In the genomic region with DNA sequence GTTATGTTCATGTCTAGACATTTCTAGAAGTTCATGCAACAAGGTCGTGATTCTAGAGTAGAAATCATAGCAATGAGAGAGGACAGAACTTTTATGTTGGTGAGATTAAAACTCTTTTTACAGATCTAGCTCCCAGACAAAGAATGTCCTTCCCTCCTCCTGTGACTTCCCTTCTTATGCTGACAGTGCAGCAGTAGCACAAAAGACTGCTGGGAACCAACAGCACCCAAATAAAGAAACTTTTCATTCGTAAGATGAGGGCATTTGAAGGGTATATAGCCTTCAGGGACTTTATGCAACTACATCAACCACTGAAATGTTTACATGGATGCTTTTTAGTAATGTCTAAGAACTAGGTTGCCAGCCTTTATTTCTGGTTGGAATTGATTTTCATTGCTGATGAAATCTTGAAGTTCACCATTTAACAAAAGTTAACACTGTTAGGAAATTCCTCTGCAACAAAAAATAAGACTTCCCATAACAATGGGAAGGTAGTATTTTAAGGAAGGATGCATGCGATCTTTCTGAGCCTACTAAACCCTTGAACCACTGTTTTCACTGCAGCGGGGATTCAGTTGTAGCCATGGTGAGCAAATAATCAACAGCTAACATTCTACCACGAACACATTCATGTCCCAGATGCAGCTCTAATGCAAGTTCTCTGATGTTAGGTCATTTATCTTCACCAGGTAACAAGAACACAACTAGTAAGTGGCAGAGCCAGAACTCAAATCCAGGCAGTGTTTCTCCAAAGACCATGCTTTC, we compare ENCODE assay signal across 18 cellular contexts.
"Had no signal": no experiment of that assay in that cellular context is flagged by ENCODE, and none has a peak within 500 bp of the region (broad histone marks: within the 10 kb centered on the region; RNA-seq: fewer than 3 reads in every experiment).

No MANE protein-coding gene starts in this region.

- H3K4me1 ChIP-seq: gastroesophageal sphincter, lower lobe of right lung, psoas muscle, sigmoid colon had no signal

- H3K4me3 Mint-ChIP-seq: activated CD4-positive, alpha-beta memory T cell treated with anti-CD3 and anti-CD28 coated beads for 36 hours; activated naive CD8-positive, alpha-beta T cell treated with anti-CD3 and anti-CD28 coated beads, Interleukin-2, amount 50 U/mL, for 24 hours; activated T-helper 1 cell treated with anti-CD3 and anti-CD28 coated beads, Interleukin-12 subunit alpha, Interleukin-12 subunit beta, Interleukin-2, Interleukin-4 antibody, amounts not matched to agents 30 ng/mL and 10 ng/mL and 1 ng/mL, durations not matched to agents 14 hours and 24 hours and 36 hours; naive thymus-derived CD4-positive, alpha-beta T cell had no signal

- ATAC-seq: activated naive CD8-positive, alpha-beta T cell treated with anti-CD3 and anti-CD28 coated beads, Interleukin-2, amount 50 U/mL, for 24 hours; gastroesophageal sphincter; left cardiac atrium; lower lobe of right lung; naive thymus-derived CD4-positive, alpha-beta T cell; psoas muscle had no signal

- H3K36me3 ChIP-seq: gastroesophageal sphincter, lower lobe of right lung, sigmoid colon had no signal

- H3K4me3 ChIP-seq: gastroesophageal sphincter, lower lobe of right lung, psoas muscle, sigmoid colon had no signal

- H3K9me3 ChIP-seq: gastroesophageal sphincter, lower lobe of right lung, psoas muscle, sigmoid colon had no signal

- H3K27me3 ChIP-seq: gastroesophageal sphincter, sigmoid colon had no signal

- H3K9me3 Mint-ChIP-seq: activated CD4-positive, alpha-beta memory T cell treated with anti-CD3 and anti-CD28 coated beads for 36 hours; activated naive CD8-positive, alpha-beta T cell treated with anti-CD3 and anti-CD28 coated beads, Interleukin-2, amount 50 U/mL, for 24 hours; activated T-helper 1 cell treated with anti-CD3 and anti-CD28 coated beads, Interleukin-12 subunit alpha, Interleukin-12 subunit beta, Interleukin-2, Interleukin-4 antibody, amounts not matched to agents 30 ng/mL and 10 ng/mL and 1 ng/mL, durations not matched to agents 14 hours and 24 hours and 36 hours had no signal

- DNase-seq: activated CD4-positive, alpha-beta memory T cell treated with anti-CD3 and anti-CD28 coated beads for 36 hours; activated CD4-positive, alpha-beta T cell treated with anti-CD3 and anti-CD28 coated beads for 1 hour; activated naive CD4-positive, alpha-beta T cell; activated naive CD8-positive, alpha-beta T cell treated with anti-CD3 and anti-CD28 coated beads, Interleukin-2, amount 50 U/mL, for 24 hours; effector CD8-positive, alpha-beta T cell; left cardiac atrium; lower lobe of right lung; midbrain; naive thymus-derived CD4-positive, alpha-beta T cell; nucleus accumbens; psoas muscle; sigmoid colon; stimulated activated CD4-positive, alpha-beta T cell treated with anti-CD3 and anti-CD28 coated beads, Interleukin-12 subunit alpha, Interleukin-12 subunit beta, amount 100 ng/mL, for 4 hours; stimulated activated naive CD4-positive, alpha-beta T cell treated with Interleukin-2 at 50 U/mL for 16 hours; trophoblast cell had no signal

- H3K27ac ChIP-seq: epithelial cell of prostate, gastroesophageal sphincter, lower lobe of right lung, psoas muscle, sigmoid colon had no signal

- H3K27ac Mint-ChIP-seq: activated CD4-positive, alpha-beta memory T cell treated with anti-CD3 and anti-CD28 coated beads for 36 hours; activated naive CD8-positive, alpha-beta T cell treated with anti-CD3 and anti-CD28 coated beads, Interleukin-2, amount 50 U/mL, for 24 hours; activated T-helper 1 cell treated with anti-CD3 and anti-CD28 coated beads, Interleukin-12 subunit alpha, Interleukin-12 subunit beta, Interleukin-2, Interleukin-4 antibody, amounts not matched to agents 30 ng/mL and 10 ng/mL and 1 ng/mL, durations not matched to agents 14 hours and 24 hours and 36 hours; naive thymus-derived CD4-positive, alpha-beta T cell had no signal

- H3K36me3 Mint-ChIP-seq: activated CD4-positive, alpha-beta memory T cell treated with anti-CD3 and anti-CD28 coated beads for 36 hours; naive thymus-derived CD4-positive, alpha-beta T cell had no signal
